9 cellular contexts compared by ENCODE assay signal in genomic region chr7:5695709-5696345, GRCh38.
A peak's percentile ranks its signal among the peaks of the same experiment; 100 is the strongest.
DNase-seq lines count a peak whose midpoint lies in the region; ATAC-seq and TF ChIP-seq lines count a peak whose summit lies in the region.
"Had no signal": no experiment of that assay in that cellular context is flagged by ENCODE, and none has a peak within 500 bp of the region (broad histone marks: within the 10 kb centered on the region; RNA-seq: fewer than 3 reads in every experiment).

No MANE protein-coding gene starts in this region.

- TF ChIP-seq CTCF in dorsolateral prefrontal cortex (IDR thresholded peaks at IDR 0.05 in 54 of 56, conservative IDR thresholded peaks at IDR 0.05 in 2 of 56; ENCODE audit: low read depth in 1 of 56, partially characterized antibody in 56 of 56) (no peak), BE2C (IDR thresholded peaks at IDR 0.05; ENCODE audit: low read depth, low read length) (no peak)

- H3K4me3 ChIP-seq in dorsolateral prefrontal cortex (peak overlapping the region in 41 of 59 donors; percentile 1 to 51 (median 27)), BE2C (ENCODE audit: low read depth, low read length) (no peak overlapping the region)
- H3K4me3 ChIP-seq: K562 had no signal

- H3K36me3 ChIP-seq in BE2C = peaks cover 11% of the 10 kb centered on the region

- peak overlapping the region; percentile 12 to 98 (median 92) for H3K27ac ChIP-seq in dorsolateral prefrontal cortex

- intact Hi-C loops in dorsolateral prefrontal cortex (cut with DNase I) = no loop called here

- H3K4me1 ChIP-seq in BE2C = peaks cover 34% of the 10 kb centered on the region

- peaks cover 32% of the 10 kb centered on the region for H3K36me3 Mint-ChIP-seq in natural killer cell treated with Interleukin-12 subunit alpha and Interleukin-12 subunit beta and Interleukin-15 and Interleukin-18, amount 100 ng/mL, for 72 hours

- peak overlapping the region; percentile 86 for H3K4me3 Mint-ChIP-seq in natural killer cell treated with Interleukin-12 subunit alpha and Interleukin-12 subunit beta and Interleukin-15 and Interleukin-18, amount 100 ng/mL, for 72 hours

- H3K27me3 ChIP-seq in dorsolateral prefrontal cortex (no peaks in the 10 kb centered on the region), BE2C (no peaks in the 10 kb centered on the region)

- peaks cover 72 to 79% of the 10 kb centered on the region in 2 donors for H3K4me1 Mint-ChIP-seq in natural killer cell treated with Interleukin-12 subunit alpha and Interleukin-12 subunit beta and Interleukin-15 and Interleukin-18, amount 100 ng/mL, for 72 hours (ENCODE audit: low read depth in 2 of 2)

- H3K9me3 ChIP-seq in BE2C = no peaks in the 10 kb centered on the region

- peaks cover 5 to 8% of the 10 kb centered on the region in 2 donors for H3K27me3 Mint-ChIP-seq in natural killer cell treated with Interleukin-12 subunit alpha and Interleukin-12 subunit beta and Interleukin-15 and Interleukin-18, amount 100 ng/mL, for 72 hours

- peak; percentile 58 for DNase-seq in Ammon's horn (ENCODE audit: low spot score)
- DNase-seq in MV-4-11 (lab: John Stamatoyannopoulos, UW) = peak; percentile 54
- no peak for DNase-seq in dorsolateral prefrontal cortex
- no peak for DNase-seq in natural killer cell treated with Interleukin-12 subunit alpha and Interleukin-12 subunit beta and Interleukin-15 and Interleukin-18, amount 100 ng/mL, for 72 hours (ENCODE audit: low spot score)
- DNase-seq in amniotic stem cell (lab: John Stamatoyannopoulos, UW) = no peak
- no peak for DNase-seq in BE2C
- no peak for DNase-seq in glomerular visceral epithelial cell (ENCODE audit: extremely low spot score)

- H3K9me3 Mint-ChIP-seq in natural killer cell treated with Interleukin-12 subunit alpha and Interleukin-12 subunit beta and Interleukin-15 and Interleukin-18, amount 100 ng/mL, for 72 hours = no peaks in the 10 kb centered on the region

- ATAC-seq in natural killer cell treated with Interleukin-12 subunit alpha and Interleukin-12 subunit beta and Interleukin-15 and Interleukin-18, amount 100 ng/mL, for 72 hours = peak in 1 of 2 donors; percentile 1
- no peak for ATAC-seq in GM18870 (IDR thresholded peaks at IDR 0.05; ENCODE audit: unreplicated experiment)
- ATAC-seq: K562 had no signal

- H3K27ac Mint-ChIP-seq in natural killer cell treated with Interleukin-12 subunit alpha and Interleukin-12 subunit beta and Interleukin-15 and Interleukin-18, amount 100 ng/mL, for 72 hours = peak overlapping the region; percentile 30 to 57

Comparison
In these comparisons a context has a peak if more than half of its experiments do, and no peak if none do; other contexts are left out.
1. DNase-seq: peak in Ammon's horn (single experiment) and MV-4-11 (single experiment); none in dorsolateral prefrontal cortex (0 of 10), natural killer cell treated with Interleukin-12 subunit alpha and Interleukin-12 subunit beta and Interleukin-15 and Interleukin-18, amount 100 ng/mL, for 72 hours (single experiment), amniotic stem cell (single experiment), BE2C (single experiment) and glomerular visceral epithelial cell (single experiment).